Comparison of ENCODE assay signal across 10 cellular contexts in genomic region chr15:101488300-101489164, GRCh38. TPM values are rescaled to one million over a fixed set of nuclear protein-coding genes. Genes with fewer than 3 reads are reported as not detected.
DNase-seq lines count a peak whose midpoint lies in the region; ATAC-seq and TF ChIP-seq lines count a peak whose summit lies in the region.
"Had no signal": no experiment of that assay in that cellular context is flagged by ENCODE, and none has a peak within 500 bp of the region (broad histone marks: within the 10 kb centered on the region; RNA-seq: fewer than 3 reads in every experiment).

No MANE protein-coding gene starts in this region.

- 0 out of 3 replicates have a peak, but pooled peaks cover 2% of the 10 kb centered on the region for H3K4me1 Mint-ChIP-seq in GM23338

- TF ChIP-seq CTCF in GM23338 (conservative IDR thresholded peaks at IDR 0.05; ENCODE audit: low read depth in 2 of 2), result no peak
- TF ChIP-seq CTCF in RWPE2 (IDR thresholded peaks at IDR 0.05; ENCODE audit: poor library complexity, severe bottlenecking), result no peak
- TF ChIP-seq CTCF in gastrocnemius medialis (IDR thresholded peaks at IDR 0.05 in 4 of 5, conservative IDR thresholded peaks at IDR 0.05 in 1 of 5), result no peak

- in situ Hi-C loops in gastrocnemius medialis (cut with MboI; ENCODE audit: low sequenced_read_pairs in 4 of 4), result no loop called here

- H3K4me3 ChIP-seq in GM23338, result peak overlapping the region; percentile 56
- peak overlapping the region; percentile 55 for H3K4me3 ChIP-seq in RWPE2 (ENCODE audit: severe bottlenecking)
- peak overlapping the region; percentile 56 for H3K4me3 ChIP-seq in iPS DF 6.9 (ENCODE audit: low read length)
- peak overlapping the region; percentile 39 to 56 (median 46) for H3K4me3 ChIP-seq in gastrocnemius medialis

- peak overlapping the region; percentile 64; the same call in 2 of the 3 replicates for H3K4me3 Mint-ChIP-seq in GM23338

- H3K9me2 ChIP-seq in GM23338 (ENCODE audit: insufficient read depth), result peaks cover 5% of the 10 kb centered on the region; the same call in 1 of the 2 replicates

- H3K9me3 ChIP-seq in RWPE2 (ENCODE audit: severe bottlenecking) (no peaks in the 10 kb centered on the region), iPS DF 6.9 (ENCODE audit: control insufficient read depth, insufficient read depth, low read length) (no peaks in the 10 kb centered on the region), gastrocnemius medialis (no peaks in the 10 kb centered on the region)

- H3K9me3 Mint-ChIP-seq in GM23338, result peaks cover 21% of the 10 kb centered on the region; the same call in 2 of the 3 replicates

- H3K36me3 Mint-ChIP-seq in GM23338 (ENCODE audit: low read depth), result peaks cover 4% of the 10 kb centered on the region; the same call in 2 of the 3 replicates

- no peak for TF ChIP-seq POLR2A in gastrocnemius medialis (IDR thresholded peaks at IDR 0.05)

- H2AFZ ChIP-seq in GM23338, result peak overlapping the region; percentile 43; the same call in 1 of the 2 replicates

- no peak overlapping the region for H3K27ac Mint-ChIP-seq in GM23338

- no peak overlapping the region for H3K27ac ChIP-seq in GM23338 (ENCODE audit: low read depth)
- no peak overlapping the region for H3K27ac ChIP-seq in RWPE2 (ENCODE audit: poor library complexity, severe bottlenecking)
- no peak overlapping the region for H3K27ac ChIP-seq in iPS DF 6.9 (ENCODE audit: low read length)
- peak overlapping the region in 3 of 4 donors; percentile 44 to 61 (median 45) for H3K27ac ChIP-seq in gastrocnemius medialis
- H3K27ac ChIP-seq: KMS-11 had no signal

- H3K27me3 Mint-ChIP-seq in GM23338 (ENCODE audit: insufficient read depth, low read depth, poor library complexity), result peaks cover 32% of the 10 kb centered on the region

- intact Hi-C loops in gastrocnemius medialis (cut with DNase I; ENCODE audit: low total_unique reads), result no loop called here

- peak overlapping the region; percentile 76 for H3K4me2 ChIP-seq in GM23338
- H3K4me2 ChIP-seq: KMS-11 had no signal

- H4K20me1 ChIP-seq in GM23338 (replicated peaks; ENCODE audit: insufficient read depth), result no peaks in the 10 kb centered on the region; the same call in none of the 2 replicates

- peak; percentile 52 for ATAC-seq in GM23338
- no peak for ATAC-seq in RWPE2 (ENCODE audit: low read depth)
- peak; percentile 23 to 27 for ATAC-seq in gastrocnemius medialis
- no peak for ATAC-seq in HG03175 (IDR thresholded peaks at IDR 0.05; ENCODE audit: unreplicated experiment)
- ATAC-seq in HG03025 (IDR thresholded peaks at IDR 0.05; ENCODE audit: low FRiP score, unreplicated experiment), result no peak
- ATAC-seq in GM21529 (IDR thresholded peaks at IDR 0.05; ENCODE audit: unreplicated experiment), result no peak

- no peaks in the 10 kb centered on the region for H3K36me3 ChIP-seq in GM23338 (ENCODE audit: insufficient read depth)
- H3K36me3 ChIP-seq in RWPE2 (ENCODE audit: low read depth), result no peaks in the 10 kb centered on the region
- no peaks in the 10 kb centered on the region for H3K36me3 ChIP-seq in iPS DF 6.9 (ENCODE audit: control insufficient read depth, insufficient read depth, low read length)
- peaks cover 0 to 4% of the 10 kb centered on the region in 2 donors for H3K36me3 ChIP-seq in gastrocnemius medialis

- WGBS in iPS DF 6.9 (ENCODE audit: insufficient coverage, insufficient read length), result no CpG with 5 or more reads among the region's 85 CpGs

- no peaks in the 10 kb centered on the region for H3F3A ChIP-seq in GM23338 (replicated peaks; ENCODE audit: low read depth)

- peak; percentile 44 for DNase-seq in GM23338 (ENCODE audit: low spot score)
- DNase-seq in RWPE2 (ENCODE audit: low spot score), result peak; percentile 74
- no peak for DNase-seq in iPS DF 6.9 (ENCODE audit: low read depth, low spot score)
- DNase-seq in gastrocnemius medialis, result no peak
- DNase-seq in GM19240 (ENCODE audit: insufficient read length, low spot score), result no peak
- DNase-seq: GOT3 had no signal

- H3K4me1 ChIP-seq in GM23338 (ENCODE audit: insufficient read depth) (no peaks in the 10 kb centered on the region), RWPE2 (ENCODE audit: insufficient read depth, poor library complexity, severe bottlenecking) (peaks cover 2% of the 10 kb centered on the region), iPS DF 6.9 (ENCODE audit: control insufficient read depth, insufficient read depth, low read length) (peaks cover 1% of the 10 kb centered on the region; the same call in 1 of the 2 replicates), gastrocnemius medialis (peaks cover 3 to 11% of the 10 kb centered on the region in 2 donors)

- H3K79me2 ChIP-seq in GM23338 (replicated peaks; ENCODE audit: insufficient read depth), result no peaks in the 10 kb centered on the region

- peaks cover 38% of the 10 kb centered on the region for H3K27me3 ChIP-seq in GM23338 (ENCODE audit: insufficient read depth)
- peaks cover 8% of the 10 kb centered on the region for H3K27me3 ChIP-seq in RWPE2 (ENCODE audit: insufficient read depth, poor library complexity, severe bottlenecking)
- H3K27me3 ChIP-seq in iPS DF 6.9 (ENCODE audit: control insufficient read depth, insufficient read depth, low read length), result peaks cover 25% of the 10 kb centered on the region; the same call in 1 of the 2 replicates
- H3K27me3 ChIP-seq in gastrocnemius medialis, result peaks cover 0 to 4% (median 0%) of the 10 kb centered on the region in 3 donors

TF ChIP-seq in GM23338, 12 proteins besides CTCF, POLR2A, EP300 and RAD21:
- no peak for TF ChIP-seq EZH2phosphoT487 (IDR thresholded peaks at IDR 0.05; ENCODE audit: unreplicated experiment)
- peak; percentile 28 for TF ChIP-seq EZH2 (IDR thresholded peaks at IDR 0.05; ENCODE audit: low read depth, unreplicated experiment)
TF ChIP-seq in GM23338: peak in this region for 1.

RNA-seq across cellular contexts. Expression of gene PCSK6, which starts 1.0 kb away (rescaled TPM):
- 6.7 and 7.8 TPM in 2 replicates for total RNA-seq in GM23338 (2014; rRNA removed; shearing (Covaris generic))
- 1.7 and 2.4 TPM in 2 replicates for polyA plus RNA-seq in GM23338 (2016; fragmentation: Nextera tagmentation; extraction: Ambion mirVana)
- 10 to 100 TPM; 12.8 to 46.0 (median 23.6) TPM for total RNA-seq in gastrocnemius medialis

Comparison
In these comparisons a context has a peak if more than half of its experiments do, and no peak if none do; other contexts are left out.
1. ATAC-seq: peak in GM23338 (single experiment) and gastrocnemius medialis (2 of 2); none in RWPE2 (single experiment), HG03175 (single experiment), HG03025 (single experiment) and GM21529 (single experiment).
2. DNase-seq: peak in GM23338 (single experiment) and RWPE2 (single experiment); none in iPS DF 6.9 (single experiment), gastrocnemius medialis (0 of 2) and GM19240 (single experiment).
3. H3K27ac ChIP-seq: peak in gastrocnemius medialis (3 of 4); none in GM23338 (single experiment), RWPE2 (single experiment) and iPS DF 6.9 (single experiment).
4. Peak in every context shown above with its lines, with median percentiles within 50 percentile points of each other: H3K4me3 ChIP-seq.